ENCODE assay signal across 14 cellular contexts in the genomic region with DNA sequence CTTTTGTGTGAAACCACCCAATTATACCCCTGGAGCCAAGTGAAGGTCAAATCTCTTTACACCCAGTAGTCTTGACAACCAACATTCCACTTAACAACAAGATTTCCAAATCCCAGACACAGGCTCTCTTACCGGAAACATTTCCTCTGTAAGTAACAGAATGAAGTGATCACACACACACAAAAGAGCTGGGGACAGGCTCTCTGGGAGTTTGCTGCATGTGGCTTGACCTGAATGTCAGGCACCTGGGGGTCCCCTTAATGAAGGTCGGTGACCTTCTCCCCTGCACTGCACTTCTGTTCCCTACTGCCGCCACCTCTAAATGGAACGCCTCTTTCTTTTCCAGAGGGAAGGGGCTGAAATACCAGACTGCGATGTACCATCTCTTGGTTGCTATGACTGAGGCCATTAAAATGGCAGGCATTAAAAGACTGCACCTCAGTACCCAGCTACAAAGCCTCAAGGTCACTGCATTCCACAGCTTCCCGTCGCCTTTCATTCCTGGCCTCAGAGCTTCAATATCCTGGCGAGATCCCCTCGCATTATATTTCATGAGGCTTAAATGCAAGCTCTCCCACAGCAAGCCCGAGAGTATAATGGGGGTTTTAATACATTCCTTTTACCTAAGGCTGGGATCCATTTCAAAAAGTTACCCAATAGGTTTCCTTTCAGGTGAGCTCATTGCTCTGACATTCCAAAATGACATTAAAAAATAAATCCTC.
A peak's percentile ranks its signal among the peaks of the same experiment; 100 is the strongest.
DNase-seq lines count a peak whose midpoint lies in the region; ATAC-seq and TF ChIP-seq lines count a peak whose summit lies in the region.
"Had no signal": no experiment of that assay in that cellular context is flagged by ENCODE, and none has a peak within 500 bp of the region (broad histone marks: within the 10 kb centered on the region; RNA-seq: fewer than 3 reads in every experiment).

No MANE protein-coding gene starts in this region.

- intact Hi-C loops in sigmoid colon (cut with DNase I): loop anchor here (5.0 kb wide), 1 partner anchor 91 kb away; the partner anchor contains the start of gene WLS

- DNase-seq in GM23248 (peak; percentile 34), coronary artery (ENCODE audit: low spot score) (no peak), kidney tubule cell (ENCODE audit: low spot score) (peak; percentile 72), sigmoid colon (no peak), EL (no peak), glomerular visceral epithelial cell (ENCODE audit: extremely low spot score) (no peak)
- DNase-seq in activated T-cell treated with anti-CD3 and anti-CD28 coated beads, Interleukin-2, amount 50 U/mL, for 4 hours: no peak
- DNase-seq: activated CD4-positive, alpha-beta T cell treated with anti-CD3 and anti-CD28 coated beads for 1 hour; CD4-positive, alpha-beta memory T cell; NCI-H1694 treated with DMSO at 0.1 percent for 48 hours; stimulated activated naive CD4-positive, alpha-beta T cell treated with Interleukin-2 at 50 U/mL for 16 hours had no signal

- H3K27ac ChIP-seq in GM23248 (no peak overlapping the region), coronary artery (peak overlapping the region; percentile 37 to 50), sigmoid colon (peak overlapping the region; percentile 36 to 85 (median 78))
- H3K27ac ChIP-seq: RWPE1 had no signal

- no peak for ATAC-seq in activated T-cell treated with anti-CD3 and anti-CD28 coated beads, Interleukin-2, amount 50 U/mL, for 4 hours
- ATAC-seq in GM18867 (IDR thresholded peaks at IDR 0.05; ENCODE audit: unreplicated experiment): no peak

- no peaks in the 10 kb centered on the region for H3K9me3 Mint-ChIP-seq in activated T-cell treated with anti-CD3 and anti-CD28 coated beads, Interleukin-2, amount 50 U/mL, for 4 hours
- H3K9me3 Mint-ChIP-seq: CD4-positive, alpha-beta memory T cell had no signal

- no peak for TF ChIP-seq EP300 in sigmoid colon (IDR thresholded peaks at IDR 0.05)

- H3K4me1 Mint-ChIP-seq in activated T-cell treated with anti-CD3 and anti-CD28 coated beads, Interleukin-2, amount 50 U/mL, for 4 hours (ENCODE audit: low read depth): no peaks in the 10 kb centered on the region
- H3K4me1 Mint-ChIP-seq: CD4-positive, alpha-beta memory T cell had no signal

- no peaks in the 10 kb centered on the region for H3K27me3 ChIP-seq in GM23248 (replicated peaks; ENCODE audit: insufficient read depth)
- no peaks in the 10 kb centered on the region for H3K27me3 ChIP-seq in sigmoid colon

- H4K20me1 ChIP-seq in GM23248 (ENCODE audit: insufficient read depth): no peaks in the 10 kb centered on the region

- no peaks in the 10 kb centered on the region for H3K9me2 ChIP-seq in GM23248 (ENCODE audit: insufficient read depth)

- H3F3A ChIP-seq in GM23248 (ENCODE audit: insufficient read depth): no peaks in the 10 kb centered on the region

- no peak overlapping the region for H3K4me3 Mint-ChIP-seq in activated T-cell treated with anti-CD3 and anti-CD28 coated beads, Interleukin-2, amount 50 U/mL, for 4 hours
- H3K4me3 Mint-ChIP-seq: activated naive CD8-positive, alpha-beta T cell; CD4-positive, alpha-beta memory T cell had no signal

- WGBS in GM23248 (ENCODE audit: low coverage in 1 of 2, low lambda C conversion rate in 2 of 2, missing lambda C conversion rate in 2 of 2), 2 experiments: 87% methylated on average over 10 of the region's 10 CpGs
- WGBS in sigmoid colon, 2 donors: 85 to 92% methylated on average over 10 of the region's 10 CpGs

- H3K9ac ChIP-seq in GM23248: no peak overlapping the region

- no peaks in the 10 kb centered on the region for H3K36me3 Mint-ChIP-seq in activated T-cell treated with anti-CD3 and anti-CD28 coated beads, Interleukin-2, amount 50 U/mL, for 4 hours (ENCODE audit: insufficient read depth)
- H3K36me3 Mint-ChIP-seq: activated naive CD8-positive, alpha-beta T cell; CD4-positive, alpha-beta memory T cell had no signal

- no peak for TF ChIP-seq POLR2A in sigmoid colon (IDR thresholded peaks at IDR 0.05)

- no peak for TF ChIP-seq CTCF in coronary artery (IDR thresholded peaks at IDR 0.05)
- no peak for TF ChIP-seq CTCF in sigmoid colon (IDR thresholded peaks at IDR 0.05)

- no peaks in the 10 kb centered on the region for H3K79me2 ChIP-seq in GM23248 (ENCODE audit: insufficient read depth)

- no peaks in the 10 kb centered on the region for H3K9me3 ChIP-seq in GM23248 (ENCODE audit: low read depth)
- no peaks in the 10 kb centered on the region for H3K9me3 ChIP-seq in sigmoid colon

- peaks cover 2% of the 10 kb centered on the region for H3K27me3 Mint-ChIP-seq in activated T-cell treated with anti-CD3 and anti-CD28 coated beads, Interleukin-2, amount 50 U/mL, for 4 hours (ENCODE audit: low read depth)

- H3K4me1 ChIP-seq in GM23248 (ENCODE audit: insufficient read depth) (no peaks in the 10 kb centered on the region; the same call in 1 of the 2 replicates), sigmoid colon (peaks cover 0 to 44% (median 36%) of the 10 kb centered on the region in 4 donors)

- no peak overlapping the region for H2AFZ ChIP-seq in GM23248

- in situ Hi-C loops in GM23248 (cut with MboI): no loop called here

- H3K4me3 ChIP-seq in GM23248 (no peak overlapping the region), coronary artery (no peak overlapping the region), sigmoid colon (no peak overlapping the region)

- H3K4me2 ChIP-seq in GM23248 (ENCODE audit: unreplicated experiment): no peak overlapping the region

- H3K36me3 ChIP-seq in GM23248 (ENCODE audit: low read depth): peaks cover 6% of the 10 kb centered on the region; the same call in 1 of the 2 replicates
- H3K36me3 ChIP-seq in sigmoid colon: peaks cover 5 to 74% (median 19%) of the 10 kb centered on the region in 4 donors

Comparison
In these comparisons a context has a peak if more than half of its experiments do, and no peak if none do; other contexts are left out.
1. DNase-seq: peak in GM23248 (single experiment) and kidney tubule cell (single experiment); none in coronary artery (single experiment), sigmoid colon (single experiment), EL (single experiment), activated T-cell treated with anti-CD3 and anti-CD28 coated beads, Interleukin-2, amount 50 U/mL, for 4 hours (single experiment) and glomerular visceral epithelial cell (single experiment).